In genomic region chr15:68634122-68634482, GRCh38 we compare ENCODE assay signal across 20 cellular contexts.
"Had no signal": no experiment of that assay in that cellular context is flagged by ENCODE, and none has a peak within 500 bp of the region (broad histone marks: within the 10 kb centered on the region; RNA-seq: fewer than 3 reads in every experiment).

No MANE protein-coding gene starts in this region.

- DNase-seq: cortex of kidney; effector memory CD4-positive, alpha-beta T cell; hippocampal formation; kidney glomerular epithelial cell; mammary epithelial cell; naive thymus-derived CD8-positive, alpha-beta T cell; nucleus accumbens; ovary; right cardiac atrium; small intestine; stimulated activated CD4-positive, alpha-beta T cell treated with anti-CD3 and anti-CD28 coated beads, Interleukin-12 subunit alpha, Interleukin-12 subunit beta, amount 100 ng/mL, for 4 hours; stimulated activated CD4-positive, alpha-beta T cell treated with anti-CD3 and anti-CD28 coated beads, Interleukin-2, amount 100 ng/mL, for 48 hours; stimulated activated naive CD4-positive, alpha-beta T cell treated with Interleukin-2 at 50 U/mL for 16 hours; testis; upper lobe of right lung had no signal

- H3K36me3 ChIP-seq: heart left ventricle, neural progenitor cell, ovary, tibial nerve, upper lobe of right lung, vagina had no signal

- H3K9ac ChIP-seq: neural progenitor cell had no signal

- H3K9me3 ChIP-seq: heart left ventricle, ovary, testis, tibial nerve, upper lobe of right lung, vagina had no signal

- H3K27me3 ChIP-seq: heart left ventricle, neural progenitor cell, ovary, testis, tibial nerve, upper lobe of right lung, vagina had no signal

- H3K27ac ChIP-seq: neural progenitor cell, testis, tibial nerve, upper lobe of right lung, vagina had no signal

- H3K4me3 ChIP-seq: heart left ventricle, neural progenitor cell, ovary, testis, tibial nerve, upper lobe of right lung, vagina had no signal

- ATAC-seq: esophagus mucosa; naive thymus-derived CD8-positive, alpha-beta T cell; right cardiac atrium; upper lobe of right lung had no signal

- H3K4me2 ChIP-seq: neural progenitor cell had no signal
